In genomic region chr4:82381235-82381634, GRCh38 we compare ENCODE assay signal across 20 cellular contexts. TPM values are rescaled to one million over a fixed set of nuclear protein-coding genes. Genes with fewer than 3 reads are reported as not detected.
A peak's percentile ranks its signal among the peaks of the same experiment; 100 is the strongest.
DNase-seq lines count a peak whose midpoint lies in the region; ATAC-seq and TF ChIP-seq lines count a peak whose summit lies in the region.
"Had no signal": no experiment of that assay in that cellular context is flagged by ENCODE, and none has a peak within 500 bp of the region (broad histone marks: within the 10 kb centered on the region; RNA-seq: fewer than 3 reads in every experiment).

No MANE protein-coding gene starts in this region.

- H4K20me1 ChIP-seq in hepatocyte (ENCODE audit: insufficient read depth, poor library complexity, severe bottlenecking) = peaks cover 2% of the 10 kb centered on the region
- H4K20me1 ChIP-seq: BLaER1 treated with 17β-estradiol and CSF1 and Interleukin-3, amounts not matched to agents 10 nM and 100 nM had no signal

- H3K36me3 ChIP-seq in BE2C (peaks cover 6% of the 10 kb centered on the region), hepatocyte (replicated peaks; ENCODE audit: insufficient read depth, low read depth) (no peaks in the 10 kb centered on the region)
- H3K36me3 ChIP-seq: HAP-1 had no signal

- H3K9me2 ChIP-seq in hepatocyte (replicated peaks; ENCODE audit: insufficient read depth) = no peaks in the 10 kb centered on the region

- intact Hi-C loops in Right ventricle myocardium inferior (cut with DNase I) (no loop called here), cardiac septum (cut with DNase I) (no loop called here), Right ventricle myocardium superior (cut with DNase I) (no loop called here), right cardiac atrium (cut with DNase I) (no loop called here)

- no peak overlapping the region for H3K4me2 ChIP-seq in hepatocyte
- H3K4me2 ChIP-seq: BLaER1 treated with 17β-estradiol and CSF1 and Interleukin-3, amounts not matched to agents 10 nM and 100 nM had no signal

- H3K27me3 ChIP-seq in right cardiac atrium (ENCODE audit: control insufficient read depth, insufficient read depth) (no peaks in the 10 kb centered on the region), BE2C (no peaks in the 10 kb centered on the region), hepatocyte (no peaks in the 10 kb centered on the region)
- H3K27me3 ChIP-seq: BLaER1 treated with 17β-estradiol and CSF1 and Interleukin-3, amounts not matched to agents 10 nM and 100 nM had no signal

- H3K79me2 ChIP-seq in hepatocyte = peaks cover 12% of the 10 kb centered on the region

- H3K27ac ChIP-seq in right cardiac atrium (ENCODE audit: low read length) = peak overlapping the region; percentile 39
- H3K27ac ChIP-seq in hepatocyte = no peak overlapping the region
- H3K27ac ChIP-seq: BLaER1 treated with 17β-estradiol and CSF1 and Interleukin-3, amounts not matched to agents 10 nM and 100 nM; GM23248 had no signal

- H3K9me3 ChIP-seq in right cardiac atrium (ENCODE audit: control insufficient read depth, low read length) = no peaks in the 10 kb centered on the region
- no peaks in the 10 kb centered on the region for H3K9me3 ChIP-seq in BE2C
- no peaks in the 10 kb centered on the region for H3K9me3 ChIP-seq in hepatocyte (ENCODE audit: low read depth)

- TF ChIP-seq CTCF in BE2C (IDR thresholded peaks at IDR 0.05; ENCODE audit: low read depth, low read length) (no peak), hepatocyte (IDR thresholded peaks at IDR 0.05; ENCODE audit: poor library complexity) (no peak)

- H3K4me3 ChIP-seq in right cardiac atrium (ENCODE audit: low read length) (no peak overlapping the region), BE2C (ENCODE audit: low read depth, low read length) (no peak overlapping the region), hepatocyte (no peak overlapping the region)
- H3K4me3 ChIP-seq: GM23248, HAP-1 had no signal

- no peak overlapping the region for H2AFZ ChIP-seq in hepatocyte
- H2AFZ ChIP-seq: GM23248 had no signal

- H3K4me1 ChIP-seq in right cardiac atrium (ENCODE audit: control insufficient read depth, insufficient read depth, low read length) = peaks cover 6% of the 10 kb centered on the region
- peaks cover 7% of the 10 kb centered on the region for H3K4me1 ChIP-seq in BE2C
- H3K4me1 ChIP-seq in hepatocyte (ENCODE audit: insufficient read depth) = no peaks in the 10 kb centered on the region
- H3K4me1 ChIP-seq: HAP-1 had no signal

- DNase-seq in Right ventricle myocardium inferior (ENCODE audit: missing footprints) (no peak), cardiac septum (ENCODE audit: low spot score) (no peak), Right ventricle myocardium superior (no peak), right cardiac atrium (no peak), BE2C (no peak), RKO (ENCODE audit: low spot score) (no peak), hepatocyte (ENCODE audit: low spot score) (no peak)
- DNase-seq: CD8-positive, alpha-beta memory T cell; DMS79; KBM-7; NCI-H1417; NCI-H1930; NCI-H226; NCI-H524; NCI-H82; OCI-M1 had no signal

- 86% methylated on average over 3 of the region's 3 CpGs for WGBS in right cardiac atrium
- WGBS in hepatocyte (ENCODE audit: low lambda C conversion rate, missing lambda C conversion rate) = 91% methylated on average over 3 of the region's 3 CpGs

- ATAC-seq in Right ventricle myocardium inferior = peak; percentile 26
- peak; percentile 44 for ATAC-seq in Right ventricle myocardium superior (ENCODE audit: poor library complexity)
- peak; percentile 6 to 43 for ATAC-seq in right cardiac atrium
- no peak for ATAC-seq in GM21717 (IDR thresholded peaks at IDR 0.05; ENCODE audit: unreplicated experiment)

RNA-seq across cellular contexts. Expression of gene HNRNPD, which starts 7.4 kb away (rescaled TPM):
- total RNA-seq in Right ventricle myocardium inferior = 111 TPM
- 110 TPM for total RNA-seq in cardiac septum
- 110 TPM for total RNA-seq in Right ventricle myocardium superior
- total RNA-seq in right cardiac atrium = 100 to 1,000 TPM; 128 to 141 (median 135) TPM
- polyA plus RNA-seq in right cardiac atrium = 141 TPM
- polyA plus RNA-seq in BE2C (2012; ENCODE audit: insufficient read depth, insufficient read length, low read depth) = 295 TPM
- 54.0 and 58.4 TPM in 2 replicates for total RNA-seq in hepatocyte
- polyA plus RNA-seq in hepatocyte = 231 and 263 TPM in 2 replicates

RNA-seq across cellular contexts. Expression of gene HNRNPDL, which starts 49.0 kb away (rescaled TPM):
- total RNA-seq in Right ventricle myocardium inferior = 103 TPM
- 154 TPM for total RNA-seq in cardiac septum
- total RNA-seq in Right ventricle myocardium superior = 104 TPM
- 100 to 1,000 TPM in 3 of 4 donors, 10 to 100 TPM in 1; 89.5 to 185 (median 138) TPM for total RNA-seq in right cardiac atrium
- 181 TPM for polyA plus RNA-seq in right cardiac atrium
- polyA plus RNA-seq in BE2C (2012; ENCODE audit: insufficient read depth, insufficient read length, low read depth) = 221 TPM
- 268 and 272 TPM in 2 replicates for total RNA-seq in hepatocyte
- polyA plus RNA-seq in hepatocyte = 170 and 187 TPM in 2 replicates

RNA-seq across cellular contexts. Expression of gene ENOPH1, which starts 49.2 kb away (rescaled TPM):
- total RNA-seq in Right ventricle myocardium inferior (14.6 TPM), cardiac septum (18.6 TPM), Right ventricle myocardium superior (12.8 TPM), right cardiac atrium (10 to 100 TPM; 15.1 to 16.5 (median 15.7) TPM), hepatocyte (51.9 and 59.6 TPM in 2 replicates)
- polyA plus RNA-seq in right cardiac atrium (20.1 TPM), hepatocyte (27.4 and 35.9 TPM in 2 replicates)
- 56.3 TPM for polyA plus RNA-seq in BE2C (2012; ENCODE audit: insufficient read depth, insufficient read length, low read depth)
